In the genomic region with DNA sequence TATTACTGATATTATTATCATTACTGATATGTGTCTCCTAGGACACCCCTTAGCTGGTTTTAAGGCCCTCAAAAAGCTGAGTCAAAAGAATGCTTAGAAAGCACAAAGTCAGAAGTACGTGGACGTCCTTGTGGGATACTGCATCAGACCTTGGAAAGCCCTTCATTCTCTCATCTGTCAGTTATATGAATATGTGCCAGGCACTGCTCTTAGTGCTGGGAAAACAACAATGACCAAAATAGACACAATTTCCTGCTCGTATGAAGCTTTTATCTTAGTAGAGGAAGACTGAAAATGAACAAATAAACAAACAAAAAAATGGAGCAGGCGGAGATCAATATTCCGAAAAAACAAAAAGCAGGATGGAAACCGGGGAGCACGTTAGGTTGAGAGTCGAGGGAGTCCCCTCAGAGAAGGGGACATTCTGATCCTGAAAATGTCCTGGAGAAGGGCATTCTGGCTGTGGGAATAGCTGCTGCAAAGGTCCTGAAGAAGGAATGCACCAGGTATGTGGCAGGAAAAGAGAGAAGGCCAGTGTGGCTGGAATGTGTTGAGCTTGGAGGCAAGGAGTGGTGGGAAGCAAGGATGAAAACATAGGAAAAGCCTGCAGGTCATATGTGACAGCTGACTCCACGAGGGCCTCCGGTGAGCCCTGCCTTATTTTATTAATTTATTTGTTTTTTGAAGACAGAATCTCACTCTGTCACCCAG, we compare ENCODE assay signal across 1 cellular context.
TF ChIP-seq lines count a peak whose summit lies in the region.

No MANE protein-coding gene starts in this region.

TF ChIP-seq in HepG2, 621 proteins besides CTCF, POLR2A, EP300 and RAD21:
- TF ChIP-seq TEAD3 (CRISPR knock-in tag; optimal IDR thresholded peaks at IDR 0.05; ENCODE audit: borderline replicate concordance) (peak; percentile 74), FOSL2 (CRISPR knock-in tag; IDR thresholded peaks at IDR 0.05) (no peak)
- TF ChIP-seq, protein P1, sequence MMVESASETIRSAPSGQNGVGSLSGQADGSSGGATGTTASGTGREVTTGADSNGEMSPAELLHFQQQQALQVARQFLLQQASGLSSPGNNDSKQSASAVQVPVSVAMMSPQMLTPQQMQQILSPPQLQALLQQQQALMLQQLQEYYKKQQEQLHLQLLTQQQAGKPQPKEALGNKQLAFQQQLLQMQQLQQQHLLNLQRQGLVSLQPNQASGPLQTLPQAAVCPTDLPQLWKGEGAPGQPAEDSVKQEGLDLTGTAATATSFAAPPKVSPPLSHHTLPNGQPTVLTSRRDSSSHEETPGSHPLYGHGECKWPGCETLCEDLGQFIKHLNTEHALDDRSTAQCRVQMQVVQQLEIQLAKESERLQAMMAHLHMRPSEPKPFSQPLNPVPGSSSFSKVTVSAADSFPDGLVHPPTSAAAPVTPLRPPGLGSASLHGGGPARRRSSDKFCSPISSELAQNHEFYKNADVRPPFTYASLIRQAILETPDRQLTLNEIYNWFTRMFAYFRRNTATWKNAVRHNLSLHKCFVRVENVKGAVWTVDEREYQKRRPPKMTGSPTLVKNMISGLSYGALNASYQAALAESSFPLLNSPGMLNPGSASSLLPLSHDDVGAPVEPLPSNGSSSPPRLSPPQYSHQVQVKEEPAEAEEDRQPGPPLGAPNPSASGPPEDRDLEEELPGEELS (CRISPR knock-in tag; IDR thresholded peaks at IDR 0.05) = 0 out of 2 replicates have a peak, but pooled peaks have one; percentile 22
